ENCODE assay signal across 11 cellular contexts in genomic region chr17:66493283-66494019, GRCh38.
DNase-seq lines count a peak whose midpoint lies in the region; ATAC-seq and TF ChIP-seq lines count a peak whose summit lies in the region.
"Had no signal": no experiment of that assay in that cellular context is flagged by ENCODE, and none has a peak within 500 bp of the region (broad histone marks: within the 10 kb centered on the region; RNA-seq: fewer than 3 reads in every experiment).

No MANE protein-coding gene starts in this region.

- ATAC-seq in HG02763 (IDR thresholded peaks at IDR 0.05; ENCODE audit: unreplicated experiment) = no peak

- TF ChIP-seq CTCF in chondrocyte (IDR thresholded peaks at IDR 0.05) = no peak

- DNase-seq in SKM-1 treated with dmso at 0.1 percent for 144 hours (lab: John Stamatoyannopoulos, UW; ENCODE audit: unreplicated experiment) (peak; percentile 39), SKM-1 (lab: John Stamatoyannopoulos, UW; ENCODE audit: unreplicated experiment) (no peak), OCI-M2 (lab: John Stamatoyannopoulos, UW; ENCODE audit: unreplicated experiment) (peak; percentile 5), chondrocyte (ENCODE audit: low spot score) (no peak), skeletal muscle cell (ENCODE audit: low read depth) (peak; percentile 71), DMS79 (lab: John Stamatoyannopoulos, UW) (no peak), OCI-M1 (lab: John Stamatoyannopoulos, UW) (no peak)
- DNase-seq: activated T-cell treated with anti-CD3 and anti-CD28 coated beads, Interleukin-2, amount 50 U/mL, for 4 hours; esophagus squamous epithelium; naive B cell had no signal

- no peak overlapping the region for H3K4me3 Mint-ChIP-seq in chondrocyte (ENCODE audit: unreplicated experiment)
- H3K4me3 Mint-ChIP-seq: activated T-cell treated with anti-CD3 and anti-CD28 coated beads, Interleukin-2, amount 50 U/mL, for 4 hours; naive B cell had no signal

- no peaks in the 10 kb centered on the region for H3K27me3 Mint-ChIP-seq in chondrocyte (ENCODE audit: low read depth)

- H3K27ac Mint-ChIP-seq in chondrocyte (ENCODE audit: unreplicated experiment) = peak overlapping the region; percentile 57

- peaks cover 30% of the 10 kb centered on the region for H3K4me1 Mint-ChIP-seq in chondrocyte (ENCODE audit: low read depth)
- H3K4me1 Mint-ChIP-seq: naive B cell had no signal

- no peaks in the 10 kb centered on the region for H3K36me3 Mint-ChIP-seq in chondrocyte (ENCODE audit: low read depth)
- H3K36me3 Mint-ChIP-seq: naive B cell had no signal

- H3K4me3 ChIP-seq in skeletal muscle cell (ENCODE audit: low read depth, low read length) = no peak overlapping the region
- H3K4me3 ChIP-seq: esophagus squamous epithelium had no signal

- H3K9me3 Mint-ChIP-seq in chondrocyte (ENCODE audit: low read depth) = no peaks in the 10 kb centered on the region
- H3K9me3 Mint-ChIP-seq: activated T-cell treated with anti-CD3 and anti-CD28 coated beads, Interleukin-2, amount 50 U/mL, for 4 hours; naive B cell had no signal

Comparison
In these comparisons a context has a peak if more than half of its experiments do, and no peak if none do; other contexts are left out.
1. DNase-seq: peak in SKM-1 treated with dmso at 0.1 percent for 144 hours (single experiment), OCI-M2 (single experiment) and skeletal muscle cell (single experiment); none in SKM-1 (single experiment), chondrocyte (single experiment), DMS79 (single experiment) and OCI-M1 (single experiment).